ENCODE assay signal across 1 cellular context in genomic region chr10:37865264-37865663, GRCh38.
TF ChIP-seq lines count a peak whose summit lies in the region.

No MANE protein-coding gene starts in this region.

TF ChIP-seq in K562, 482 proteins besides CTCF, POLR2A, EP300 and RAD21 (continued from another document):
- TF ChIP-seq MEIS2 (IDR thresholded peaks at IDR 0.05; ENCODE audit: partially characterized antibody) = no peak
- TF ChIP-seq CC2D1A (IDR thresholded peaks at IDR 0.05) = no peak
